ENCODE assay signal across 1 cellular context in genomic region chr2:43026451-43027102, GRCh38.
TF ChIP-seq lines count a peak whose summit lies in the region.

No MANE protein-coding gene starts in this region.

TF ChIP-seq in liver, 16 proteins besides CTCF, POLR2A, EP300 and RAD21 (continued from another document):
- TF ChIP-seq JUND (IDR thresholded peaks at IDR 0.05) = no peak
- TF ChIP-seq TAF1 (conservative IDR thresholded peaks at IDR 0.05) = no peak
- peak; percentile 48 for TF ChIP-seq SP1 (IDR thresholded peaks at IDR 0.05)
- no peak for TF ChIP-seq FOXA1 (IDR thresholded peaks at IDR 0.05)
- no peak for TF ChIP-seq ZBTB33 (IDR thresholded peaks at IDR 0.05)
